8 cellular contexts compared by ENCODE assay signal in the genomic region with DNA sequence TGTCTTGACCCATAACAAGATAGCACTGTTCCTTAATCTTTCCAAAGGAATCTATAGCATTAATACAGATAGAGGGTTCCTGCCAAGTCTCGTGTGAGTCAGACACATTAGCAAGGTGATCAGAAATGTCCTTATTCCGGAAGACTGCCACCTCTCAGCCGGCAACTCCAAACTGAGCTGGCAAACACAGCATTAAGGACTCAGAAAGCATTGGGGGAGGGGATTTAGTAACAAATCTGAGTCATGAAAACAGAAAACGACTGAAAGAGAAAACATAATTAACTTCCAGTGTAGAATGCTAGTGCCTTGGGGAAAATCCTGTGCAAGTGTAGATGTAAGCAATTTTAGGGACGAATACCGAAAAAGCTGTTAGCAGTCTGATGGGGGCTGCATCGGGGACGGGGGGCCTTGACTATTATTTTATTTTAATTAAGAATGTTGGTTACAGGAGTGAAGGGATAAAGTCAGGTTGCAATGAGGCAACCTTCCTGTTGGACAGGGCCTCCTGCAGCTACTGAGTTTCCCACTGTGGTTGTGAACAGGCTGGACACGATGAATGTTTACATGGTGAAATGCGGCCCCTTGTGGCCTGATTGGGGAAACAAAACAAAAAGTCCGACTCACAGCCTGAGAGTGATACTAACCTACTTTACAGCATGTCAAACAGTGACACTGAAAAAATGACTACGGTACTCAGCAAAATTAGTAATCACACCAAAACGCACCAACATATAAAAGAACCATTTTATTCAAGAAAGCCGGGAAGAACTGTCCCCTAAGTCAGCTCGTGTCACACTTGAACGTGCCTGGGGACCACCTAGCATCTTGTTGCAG. TPM values are rescaled to one million over a fixed set of nuclear protein-coding genes. Genes with fewer than 3 reads are reported as not detected.
DNase-seq lines count a peak whose midpoint lies in the region; ATAC-seq and TF ChIP-seq lines count a peak whose summit lies in the region.

No MANE protein-coding gene starts in this region.

- peaks cover 2 to 6% (median 4%) of the 10 kb centered on the region in 3 donors for H3K27me3 Mint-ChIP-seq in CD14-positive monocyte (ENCODE audit: low read depth in 3 of 3)

- H3K36me3 ChIP-seq in neuronal stem cell (replicated peaks in 1 of 2; ENCODE audit: control insufficient read depth in 2 of 2, insufficient read depth in 2 of 2, low read length in 2 of 2) = no peaks in the 10 kb centered on the region

- H2BK5ac ChIP-seq in neuronal stem cell (ENCODE audit: low read length) = no peak overlapping the region

- H3K9me3 Mint-ChIP-seq in CD14-positive monocyte = no peaks in the 10 kb centered on the region

- TF ChIP-seq CTCF in CD14-positive monocyte (IDR thresholded peaks at IDR 0.05) (peak; percentile 52), foreskin keratinocyte (conservative IDR thresholded peaks at IDR 0.05) (peak; percentile 87)

- H3K27ac ChIP-seq in foreskin keratinocyte (no peak overlapping the region), neuronal stem cell (replicated peaks; ENCODE audit: low read length) (no peak overlapping the region)

- no peak overlapping the region for H3K14ac ChIP-seq in neuronal stem cell (ENCODE audit: low read length)

- H3K4ac ChIP-seq in neuronal stem cell (ENCODE audit: low read length) = no peak overlapping the region

- no peaks in the 10 kb centered on the region for H3K79me1 ChIP-seq in neuronal stem cell (ENCODE audit: low read depth, low read length)

- peak overlapping the region; percentile 9 for H2AFZ ChIP-seq in neuronal stem cell (ENCODE audit: low read length)

- H3K4me1 ChIP-seq in foreskin keratinocyte (no peaks in the 10 kb centered on the region), neuronal stem cell (ENCODE audit: control insufficient read depth in 2 of 2, insufficient read depth in 1 of 2, low read depth in 1 of 2, low read length in 2 of 2) (peaks cover 1 to 8% of the 10 kb centered on the region in 2 donors)

- no peak overlapping the region for H3K4me3 Mint-ChIP-seq in CD14-positive monocyte

- H3K4me1 Mint-ChIP-seq in CD14-positive monocyte = peaks cover 9% of the 10 kb centered on the region

- H3K36me3 Mint-ChIP-seq in CD14-positive monocyte = no peaks in the 10 kb centered on the region

- H3K9ac ChIP-seq in neuronal stem cell (ENCODE audit: low read depth, low read length, poor library complexity) = no peak overlapping the region

- no peak overlapping the region for H2BK12ac ChIP-seq in neuronal stem cell (ENCODE audit: low read length)

- peaks cover 18% of the 10 kb centered on the region for H3K27me3 ChIP-seq in foreskin keratinocyte
- H3K27me3 ChIP-seq in neuronal stem cell (ENCODE audit: control insufficient read depth in 3 of 3, insufficient read depth in 3 of 3, low read depth in 1 of 3, low read length in 3 of 3) = no peaks in the 10 kb centered on the region

- no peak overlapping the region for H3K27ac Mint-ChIP-seq in CD14-positive monocyte

- H2BK15ac ChIP-seq in neuronal stem cell (ENCODE audit: low read length) = no peak overlapping the region

- H4K8ac ChIP-seq in neuronal stem cell (ENCODE audit: low read depth, low read length) = no peak overlapping the region

- no peaks in the 10 kb centered on the region for H3K9me3 ChIP-seq in neuronal stem cell (replicated peaks in 1 of 2; ENCODE audit: control insufficient read depth in 2 of 2, insufficient read depth in 1 of 2, low read depth in 1 of 2, low read length in 2 of 2)

- H3K4me3 ChIP-seq in neuronal stem cell (ENCODE audit: low read length in 2 of 2) = no peak overlapping the region

- no peak overlapping the region for H2AK5ac ChIP-seq in neuronal stem cell (ENCODE audit: low read depth, low read length)

- no peak overlapping the region for H3K18ac ChIP-seq in neuronal stem cell (ENCODE audit: low read length)

- ATAC-seq in GM18873 (IDR thresholded peaks at IDR 0.05; ENCODE audit: low FRiP score, unreplicated experiment) (peak; percentile 66), HG03558 (IDR thresholded peaks at IDR 0.05; ENCODE audit: extremely low read depth, unreplicated experiment) (peak; percentile 75), foreskin keratinocyte (peak; percentile 71)

- no peak for DNase-seq in CD14-positive monocyte (ENCODE audit: low spot score)
- peak; percentile 83 to 93 for DNase-seq in NCI-H524 (lab: John Stamatoyannopoulos, UW)
- DNase-seq in activated T-cell treated with anti-CD3 and anti-CD28 coated beads, Interleukin-2, amount 50 U/mL, for 1 hour = peak; percentile 29
- peak; percentile 18 to 62 for DNase-seq in foreskin keratinocyte
- DNase-seq in neuronal stem cell (ENCODE audit: low spot score) = peak; percentile 70
- DNase-seq in mesenteric fat pad (ENCODE audit: low spot score) = no peak

- no CpG with 5 or more reads among the region's 16 CpGs for WGBS in neuronal stem cell (ENCODE audit: extremely low coverage in 2 of 2, insufficient read length in 2 of 2, insufficient replicate concordance in 1 of 2), 2 donors

- H4K91ac ChIP-seq in neuronal stem cell (ENCODE audit: low read depth, low read length, poor library complexity) = no peak overlapping the region

- H2BK120ac ChIP-seq in neuronal stem cell (ENCODE audit: low read depth, low read length) = no peak overlapping the region

- H3K23ac ChIP-seq in neuronal stem cell (ENCODE audit: low read depth, low read length, poor library complexity) = no peak overlapping the region

- H3K4me2 ChIP-seq in neuronal stem cell (ENCODE audit: insufficient read depth, low read length, poor library complexity, severe bottlenecking) = no peak overlapping the region

- intact Hi-C loops in CD14-positive monocyte (cut with micrococcal nuclease) = loop anchor here (5.0 to 10.0 kb wide), 2 partner anchors 383 to 391 kb away; partner anchors contain the start of gene HUNK (in 1 of the 2)

RNA-seq across cellular contexts. Expression of gene MIS18A, which starts 20.7 kb away (rescaled TPM):
- polyA plus RNA-seq in CD14-positive monocyte (1 to 10 TPM; 2.3 to 2.5 TPM), foreskin keratinocyte (18.7 and 26.0 TPM in 2 replicates)
- total RNA-seq in foreskin keratinocyte (19.5 and 25.7 TPM in 2 replicates), mesenteric fat pad (5.4 TPM)
- polyA plus RNA-seq in neuronal stem cell (2013, experiment 1 of 2) = 66.0 TPM
- 68.0 TPM for polyA plus RNA-seq in neuronal stem cell (2013, experiment 2 of 2)

RNA-seq across cellular contexts. Expression of gene MRAP, which starts 40.5 kb away (rescaled TPM):
- not detected for polyA plus RNA-seq in CD14-positive monocyte
- total RNA-seq in foreskin keratinocyte = not detected in 2 replicates
- polyA plus RNA-seq in foreskin keratinocyte = not detected in 2 replicates
- not detected for polyA plus RNA-seq in neuronal stem cell (2013, experiment 1 of 2)
- not detected for polyA plus RNA-seq in neuronal stem cell (2013, experiment 2 of 2)
- total RNA-seq in mesenteric fat pad = 149 TPM

Comparison
In these comparisons a context has a peak if more than half of its experiments do, and no peak if none do; other contexts are left out.
1. DNase-seq: peak in NCI-H524 (2 of 2), activated T-cell treated with anti-CD3 and anti-CD28 coated beads, Interleukin-2, amount 50 U/mL, for 1 hour (single experiment), foreskin keratinocyte (2 of 2) and neuronal stem cell (single experiment); none in CD14-positive monocyte (single experiment) and mesenteric fat pad (single experiment).
2. RNA of gene MRAP, which starts 40.5 kb away (total RNA-seq): 149 TPM in mesenteric fat pad (single experiment); not detected in foreskin keratinocyte; every median in the first group is over 100 times any median in the second.
3. Peak in every context shown above with its lines, with median percentiles within 50 percentile points of each other: ATAC-seq.